8 cellular contexts compared by ENCODE assay signal in genomic region chr3:157606392-157607197, GRCh38.
DNase-seq lines count a peak whose midpoint lies in the region; ATAC-seq and TF ChIP-seq lines count a peak whose summit lies in the region.

No MANE protein-coding gene starts in this region.

- intact Hi-C loops in activated CD4-positive, alpha-beta memory T cell treated with anti-CD3 and anti-CD28 coated beads for 36 hours (cut with micrococcal nuclease), result no loop called here
- intact Hi-C loops in mucosa of descending colon (cut with DNase I, micrococcal nuclease), result no loop called here

- H3K9me3 Mint-ChIP-seq in CD4-positive, CD25-positive, alpha-beta regulatory T cell, result peaks cover 0 to 2% (median 0%) of the 10 kb centered on the region in 7 donors
- H3K9me3 Mint-ChIP-seq in activated CD4-positive, alpha-beta memory T cell treated with anti-CD3 and anti-CD28 coated beads for 36 hours, result no peaks in the 10 kb centered on the region

- TF ChIP-seq CTCF in mucosa of descending colon (IDR thresholded peaks at IDR 0.05), result peak; percentile 41

- no peaks in the 10 kb centered on the region for H3K9me3 ChIP-seq in CD4-positive, CD25-positive, alpha-beta regulatory T cell (ENCODE audit: control insufficient read depth in 2 of 2, low read length in 2 of 2)
- no peaks in the 10 kb centered on the region for H3K9me3 ChIP-seq in effector memory CD4-positive, alpha-beta T cell (ENCODE audit: control insufficient read depth, low read length)
- no peaks in the 10 kb centered on the region for H3K9me3 ChIP-seq in mucosa of descending colon

- H3K27ac ChIP-seq in CD4-positive, CD25-positive, alpha-beta regulatory T cell (ENCODE audit: insufficient read depth, low read length, poor library complexity, severe bottlenecking), result no peak overlapping the region
- H3K27ac ChIP-seq in effector memory CD4-positive, alpha-beta T cell (ENCODE audit: insufficient read depth, low read length, poor library complexity, severe bottlenecking), result no peak overlapping the region

- no peak overlapping the region for H3K27ac Mint-ChIP-seq in CD4-positive, CD25-positive, alpha-beta regulatory T cell
- H3K27ac Mint-ChIP-seq in activated CD4-positive, alpha-beta memory T cell treated with anti-CD3 and anti-CD28 coated beads for 36 hours, result no peak overlapping the region

- peaks cover 0 to 4% (median 1%) of the 10 kb centered on the region in 4 donors for H3K4me1 Mint-ChIP-seq in CD4-positive, CD25-positive, alpha-beta regulatory T cell
- peaks cover 3% of the 10 kb centered on the region for H3K4me1 Mint-ChIP-seq in activated CD4-positive, alpha-beta memory T cell treated with anti-CD3 and anti-CD28 coated beads for 36 hours (ENCODE audit: low read depth)

- H3K4me1 ChIP-seq in CD4-positive, CD25-positive, alpha-beta regulatory T cell (ENCODE audit: control insufficient read depth, insufficient read depth, low read length, poor library complexity, severe bottlenecking), result no peaks in the 10 kb centered on the region
- no peaks in the 10 kb centered on the region for H3K4me1 ChIP-seq in effector memory CD4-positive, alpha-beta T cell (ENCODE audit: control insufficient read depth, insufficient read depth, low read length, poor library complexity, severe bottlenecking)
- H3K4me1 ChIP-seq in mucosa of descending colon (ENCODE audit: low read depth), result no peaks in the 10 kb centered on the region

- POLR2A ChIA-PET in activated CD4-positive, alpha-beta memory T cell treated with anti-CD3 and anti-CD28 coated beads for 36 hours (lab: Charles Lee), result interaction anchor here (0.9 kb wide), 1 partner anchor 9 kb away, joined by 4 read pairs; no protein-coding TSS in a partner anchor

- DNase-seq in CD4-positive, CD25-positive, alpha-beta regulatory T cell, result peak; percentile 14 to 62 (median 45)
- DNase-seq in NCI-H69 (lab: John Stamatoyannopoulos, UW), result peak; percentile 65
- DNase-seq in activated CD4-positive, alpha-beta memory T cell treated with anti-CD3 and anti-CD28 coated beads for 36 hours, result peak; percentile 71
- peak in 2 of 3 donors; percentile 5 to 11 for DNase-seq in effector memory CD4-positive, alpha-beta T cell
- DNase-seq in mucosa of descending colon, result peak in 2 of 3 donors; percentile 47 to 67
- peak; percentile 78 for DNase-seq in stimulated activated CD8-positive, alpha-beta memory T cell treated with anti-CD3 and anti-CD28 coated beads, Interleukin-4, amount 100 ng/mL, for 48 hours

- CTCF ChIA-PET in activated CD4-positive, alpha-beta memory T cell treated with anti-CD3 and anti-CD28 coated beads for 36 hours (lab: Charles Lee), result interaction anchor here (0.7 to 4.0 kb wide), 28 partner anchors 8 to 964 kb away, joined by 3 to 21 read pairs (median 4); partner anchors contain the start of gene MLF1

- H3K4me3 Mint-ChIP-seq in CD4-positive, CD25-positive, alpha-beta regulatory T cell, result no peak overlapping the region
- H3K4me3 Mint-ChIP-seq in activated CD4-positive, alpha-beta memory T cell treated with anti-CD3 and anti-CD28 coated beads for 36 hours, result no peak overlapping the region

- no peaks in the 10 kb centered on the region for H3K36me3 ChIP-seq in CD4-positive, CD25-positive, alpha-beta regulatory T cell (ENCODE audit: control insufficient read depth, insufficient read depth, low read length)
- H3K36me3 ChIP-seq in effector memory CD4-positive, alpha-beta T cell (ENCODE audit: control insufficient read depth, insufficient read depth, low read length), result no peaks in the 10 kb centered on the region
- H3K36me3 ChIP-seq in mucosa of descending colon (ENCODE audit: low read depth), result no peaks in the 10 kb centered on the region

- ATAC-seq in CD4-positive, CD25-positive, alpha-beta regulatory T cell (ENCODE audit: low read depth in 2 of 2), result peak; percentile 67 to 79
- peak; percentile 96 for ATAC-seq in GM19035 (IDR thresholded peaks at IDR 0.05; ENCODE audit: unreplicated experiment)
- ATAC-seq in HG03159 (IDR thresholded peaks at IDR 0.05; ENCODE audit: unreplicated experiment), result peak; percentile 97
- peak; percentile 74 for ATAC-seq in mucosa of descending colon

- H3K27me3 Mint-ChIP-seq in CD4-positive, CD25-positive, alpha-beta regulatory T cell, result peaks cover 4% of the 10 kb centered on the region
- peaks cover 5% of the 10 kb centered on the region for H3K27me3 Mint-ChIP-seq in activated CD4-positive, alpha-beta memory T cell treated with anti-CD3 and anti-CD28 coated beads for 36 hours

- H3K36me3 Mint-ChIP-seq in CD4-positive, CD25-positive, alpha-beta regulatory T cell, result no peaks in the 10 kb centered on the region
- no peaks in the 10 kb centered on the region for H3K36me3 Mint-ChIP-seq in activated CD4-positive, alpha-beta memory T cell treated with anti-CD3 and anti-CD28 coated beads for 36 hours

- H3K4me3 ChIP-seq in CD4-positive, CD25-positive, alpha-beta regulatory T cell (ENCODE audit: low read depth, low read length), result no peak overlapping the region
- no peak overlapping the region for H3K4me3 ChIP-seq in effector memory CD4-positive, alpha-beta T cell (ENCODE audit: insufficient read depth, low read depth, low read length, poor library complexity, severe bottlenecking)
- no peak overlapping the region for H3K4me3 ChIP-seq in mucosa of descending colon

- H3K27me3 ChIP-seq in CD4-positive, CD25-positive, alpha-beta regulatory T cell (ENCODE audit: control insufficient read depth, insufficient read depth, low read length), result peaks cover 2% of the 10 kb centered on the region
- no peaks in the 10 kb centered on the region for H3K27me3 ChIP-seq in effector memory CD4-positive, alpha-beta T cell (replicated peaks; ENCODE audit: control insufficient read depth, insufficient read depth, low read length, poor library complexity, severe bottlenecking)

Comparison
In these comparisons a context has a peak if more than half of its experiments do, and no peak if none do; other contexts are left out.
1. DNase-seq: peak in every context shown above with its lines; median percentile 78 in stimulated activated CD8-positive, alpha-beta memory T cell treated with anti-CD3 and anti-CD28 coated beads, Interleukin-4, amount 100 ng/mL, for 48 hours; 71 in activated CD4-positive, alpha-beta memory T cell treated with anti-CD3 and anti-CD28 coated beads for 36 hours; 65 in NCI-H69; 57 in mucosa of descending colon; 45 in CD4-positive, CD25-positive, alpha-beta regulatory T cell; 8 in effector memory CD4-positive, alpha-beta T cell.